Comparison of ENCODE assay signal across 7 cellular contexts in the genomic region with DNA sequence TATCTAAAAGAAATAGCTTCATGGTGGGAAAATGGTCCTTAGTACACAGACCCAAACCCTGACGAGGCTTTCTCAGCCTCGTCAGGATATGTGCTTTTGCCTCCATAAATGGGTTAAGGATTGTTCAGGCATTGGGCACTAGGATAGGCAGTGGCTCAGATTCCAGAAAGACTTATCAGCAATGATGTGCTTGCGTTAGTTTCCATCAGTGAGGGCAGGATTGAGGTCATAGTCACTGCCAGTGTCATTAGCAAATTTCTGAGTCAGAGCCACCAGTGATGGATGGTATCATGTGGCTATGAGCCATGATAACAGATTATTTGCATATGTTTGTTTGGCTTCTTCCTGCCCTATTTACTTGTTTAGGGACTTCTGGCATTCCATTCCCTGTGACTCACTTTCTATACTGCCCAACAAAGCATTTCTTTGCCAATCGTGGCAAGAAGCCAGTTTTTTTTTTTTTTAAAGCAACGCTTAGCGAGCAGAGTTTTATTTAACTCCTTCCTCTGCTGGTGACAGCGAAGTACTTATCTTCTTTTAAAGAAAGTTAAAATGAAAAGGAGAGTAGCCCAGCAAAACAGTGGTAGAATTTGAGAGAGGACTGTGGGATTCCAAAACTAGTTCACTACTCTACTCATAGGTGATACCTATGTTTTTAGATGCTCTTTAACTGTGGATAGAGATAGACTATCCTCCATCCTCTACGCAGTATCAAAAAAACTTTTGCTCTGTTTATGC. TPM values are rescaled to one million over a fixed set of nuclear protein-coding genes. Genes with fewer than 3 reads are reported as not detected.
A peak's percentile ranks its signal among the peaks of the same experiment; 100 is the strongest.
DNase-seq lines count a peak whose midpoint lies in the region; ATAC-seq and TF ChIP-seq lines count a peak whose summit lies in the region.

No MANE protein-coding gene starts in this region.

- DNase-seq in NAMALWA (ENCODE audit: low spot score) = peak; percentile 17
- DNase-seq in brain pericyte (ENCODE audit: low read depth, low spot score) = peak; percentile 43
- DNase-seq in kidney tubule cell (ENCODE audit: low spot score) = peak; percentile 99
- peak; percentile 48 for DNase-seq in ureter (ENCODE audit: low spot score)

- ATAC-seq in GM18505 (IDR thresholded peaks at IDR 0.05; ENCODE audit: unreplicated experiment) (peak; percentile 38), HG02571 (IDR thresholded peaks at IDR 0.05; ENCODE audit: unreplicated experiment) (no peak), HG03469 (IDR thresholded peaks at IDR 0.05; ENCODE audit: unreplicated experiment) (no peak)

- no peak for TF ChIP-seq POLR2A in GM18505 (IDR thresholded peaks at IDR 0.05; ENCODE audit: borderline replicate concordance, extremely low read depth, insufficient read depth, insufficient read length)

RNA-seq across cellular contexts. Expression of gene MYPN, which starts 44.4 kb away (rescaled TPM):
- 0.08 TPM for total RNA-seq in ureter

Comparison
In these comparisons a context has a peak if more than half of its experiments do, and no peak if none do; other contexts are left out.
1. DNase-seq: peak in every context shown above with its lines; median percentile 99 in kidney tubule cell; 48 in ureter; 43 in brain pericyte; 17 in NAMALWA.